Comparison of ENCODE assay signal across 8 cellular contexts in the genomic region with DNA sequence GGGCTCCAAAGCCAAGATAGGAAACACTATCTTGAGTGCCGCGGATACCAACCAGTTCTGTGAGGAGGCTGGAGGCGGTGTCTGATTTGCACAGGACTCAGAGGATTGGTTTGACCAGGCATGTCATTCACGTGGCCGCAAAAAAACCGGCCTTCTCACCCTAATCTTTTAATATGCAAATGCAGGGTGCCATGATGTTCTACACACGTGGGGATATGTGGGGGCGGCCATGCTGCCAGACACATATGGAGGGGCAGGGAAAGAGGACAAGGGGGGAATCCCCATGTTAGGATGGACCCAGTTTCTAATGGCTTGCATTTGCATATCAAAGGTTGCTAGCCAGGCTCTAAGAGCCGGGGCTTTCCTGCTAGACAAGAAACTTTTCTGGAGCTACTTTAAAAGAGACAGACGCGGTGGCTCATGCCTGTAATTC.
DNase-seq lines count a peak whose midpoint lies in the region; ATAC-seq and TF ChIP-seq lines count a peak whose summit lies in the region.

No MANE protein-coding gene starts in this region.

- no peak overlapping the region for H2BK5ac ChIP-seq in mesenchymal stem cell (ENCODE audit: low read depth, low read length, poor library complexity, severe bottlenecking)

- H3K27me3 Mint-ChIP-seq in type B pancreatic cell, result peaks cover 47% of the 10 kb centered on the region

- no peaks in the 10 kb centered on the region for H3K9me3 ChIP-seq in mesenchymal stem cell (ENCODE audit: control insufficient read depth, low read length)

- no peak overlapping the region for H3K4ac ChIP-seq in mesenchymal stem cell (ENCODE audit: low read depth in 1 of 2, low read length in 2 of 2)

- H3K4me3 ChIP-seq in foreskin fibroblast (ENCODE audit: low read depth in 1 of 2, low read length in 2 of 2), result no peak overlapping the region
- H3K4me3 ChIP-seq in mesenchymal stem cell (ENCODE audit: insufficient read depth in 1 of 2, low read depth in 1 of 2, low read length in 2 of 2), result peak overlapping the region in 1 of 2 experiments; percentile 47

- H3K27ac Mint-ChIP-seq in type B pancreatic cell, result peak overlapping the region; percentile 5

- H2BK12ac ChIP-seq in mesenchymal stem cell (ENCODE audit: low read length in 2 of 2), result no peak overlapping the region

- no peak overlapping the region for H3K18ac ChIP-seq in mesenchymal stem cell (ENCODE audit: low read depth in 1 of 2, low read length in 2 of 2)

- WGBS in mesenchymal stem cell, result 47% methylated on average over 8 of the region's 11 CpGs

- H3K36me3 ChIP-seq in mesenchymal stem cell (ENCODE audit: control insufficient read depth in 1 of 2, insufficient read depth in 2 of 2, low read depth in 1 of 2, low read length in 2 of 2), result no peaks in the 10 kb centered on the region

- H3K36me3 Mint-ChIP-seq in type B pancreatic cell, result no peaks in the 10 kb centered on the region

- DNase-seq in NCI-H1417 (lab: John Stamatoyannopoulos, UW) (peak; percentile 11 to 84 (median 44)), foreskin fibroblast (peak; percentile 5 to 20), type B pancreatic cell (ENCODE audit: extremely low spot score, unreplicated experiment) (no peak), mesenchymal stem cell (no peak)
- no peak for DNase-seq in stimulated activated CD4-positive, alpha-beta T cell treated with anti-CD3 and anti-CD28 coated beads, Interleukin-1b, Interleukin-23, amount 100 ng/mL, for 48 hours

- H3K9me3 Mint-ChIP-seq in type B pancreatic cell, result no peaks in the 10 kb centered on the region

- H3K27ac ChIP-seq in mesenchymal stem cell (ENCODE audit: low read length, poor library complexity, severe bottlenecking), result no peak overlapping the region

- H3K27me3 ChIP-seq in mesenchymal stem cell (ENCODE audit: control insufficient read depth in 1 of 2, insufficient read depth in 1 of 2, low read length in 2 of 2), result peaks cover 33 to 52% of the 10 kb centered on the region in 2 experiments

- H3K4me3 Mint-ChIP-seq in type B pancreatic cell, result peak overlapping the region; percentile 77

- H3K4me1 ChIP-seq in mesenchymal stem cell (ENCODE audit: control insufficient read depth, insufficient read depth, low read depth, low read length), result no peaks in the 10 kb centered on the region

- H3K23ac ChIP-seq in mesenchymal stem cell (ENCODE audit: low read length in 2 of 2), result no peak overlapping the region

- no peak overlapping the region for H4K91ac ChIP-seq in mesenchymal stem cell (ENCODE audit: low read length)

- no peak overlapping the region for H3K9ac ChIP-seq in mesenchymal stem cell (ENCODE audit: low read length)

- H2AFZ ChIP-seq in mesenchymal stem cell (ENCODE audit: low read depth, low read length), result no peak overlapping the region

- no peak overlapping the region for H3K4me2 ChIP-seq in mesenchymal stem cell (ENCODE audit: low read length, poor library complexity, severe bottlenecking)

- H3K79me1 ChIP-seq in mesenchymal stem cell (replicated peaks; ENCODE audit: low read length, poor library complexity, severe bottlenecking), result no peaks in the 10 kb centered on the region

- H4K8ac ChIP-seq in mesenchymal stem cell (ENCODE audit: low read length), result no peak overlapping the region

- no peak overlapping the region for H2BK15ac ChIP-seq in mesenchymal stem cell (ENCODE audit: low read depth, poor library complexity, severe bottlenecking)

- H2BK120ac ChIP-seq in mesenchymal stem cell (ENCODE audit: low read depth, low read length), result no peak overlapping the region

- peaks cover 9% of the 10 kb centered on the region for H3K4me1 Mint-ChIP-seq in type B pancreatic cell (ENCODE audit: unreplicated experiment)

- ATAC-seq in GM18517 (IDR thresholded peaks at IDR 0.05; ENCODE audit: unreplicated experiment), result peak; percentile 86
- peak; percentile 65 for ATAC-seq in GM21825 (IDR thresholded peaks at IDR 0.05; ENCODE audit: unreplicated experiment)
- ATAC-seq in SK-N-SH treated with all-trans-retinoic acid at 6 μM for 48 hours, result no peak

- no peak overlapping the region for H3K14ac ChIP-seq in mesenchymal stem cell (ENCODE audit: low read length in 2 of 2)

- no peak overlapping the region for H2AK5ac ChIP-seq in mesenchymal stem cell (ENCODE audit: low read length, severe bottlenecking)

- TF ChIP-seq CTCF in foreskin fibroblast (IDR thresholded peaks at IDR 0.05; ENCODE audit: low read depth, low read length) (no peak), type B pancreatic cell (conservative IDR thresholded peaks at IDR 0.05) (no peak)

TF ChIP-seq in SK-N-SH treated with all-trans-retinoic acid at 6 μM for 48 hours, 23 proteins besides CTCF, POLR2A, EP300 and RAD21:
- no peak for TF ChIP-seq ZNF70 (CRISPR knock-in tag; IDR thresholded peaks at IDR 0.05)
- TF ChIP-seq GLIS3 (CRISPR knock-in tag; IDR thresholded peaks at IDR 0.05), result no peak
- no peak for TF ChIP-seq ARNTL (CRISPR knock-in tag; IDR thresholded peaks at IDR 0.05; ENCODE audit: borderline replicate concordance, low read depth)
- TF ChIP-seq PPARA (CRISPR knock-in tag; IDR thresholded peaks at IDR 0.05; ENCODE audit: borderline replicate concordance), result no peak
- TF ChIP-seq, protein P1, sequence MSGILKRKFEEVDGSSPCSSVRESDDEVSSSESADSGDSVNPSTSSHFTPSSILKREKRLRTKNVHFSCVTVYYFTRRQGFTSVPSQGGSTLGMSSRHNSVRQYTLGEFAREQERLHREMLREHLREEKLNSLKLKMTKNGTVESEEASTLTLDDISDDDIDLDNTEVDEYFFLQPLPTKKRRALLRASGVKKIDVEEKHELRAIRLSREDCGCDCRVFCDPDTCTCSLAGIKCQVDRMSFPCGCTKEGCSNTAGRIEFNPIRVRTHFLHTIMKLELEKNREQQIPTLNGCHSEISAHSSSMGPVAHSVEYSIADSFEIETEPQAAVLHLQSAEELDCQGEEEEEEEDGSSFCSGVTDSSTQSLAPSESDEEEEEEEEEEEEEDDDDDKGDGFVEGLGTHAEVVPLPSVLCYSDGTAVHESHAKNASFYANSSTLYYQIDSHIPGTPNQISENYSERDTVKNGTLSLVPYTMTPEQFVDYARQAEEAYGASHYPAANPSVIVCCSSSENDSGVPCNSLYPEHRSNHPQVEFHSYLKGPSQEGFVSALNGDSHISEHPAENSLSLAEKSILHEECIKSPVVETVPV (CRISPR knock-in tag; IDR thresholded peaks at IDR 0.05), result no peak
- no peak for TF ChIP-seq ZC3H10 (CRISPR knock-in tag; IDR thresholded peaks at IDR 0.05)

Comparison
In these comparisons a context has a peak if more than half of its experiments do, and no peak if none do; other contexts are left out.
1. DNase-seq: peak in NCI-H1417 (3 of 3) and foreskin fibroblast (2 of 2); none in type B pancreatic cell (single experiment), mesenchymal stem cell (single experiment) and stimulated activated CD4-positive, alpha-beta T cell treated with anti-CD3 and anti-CD28 coated beads, Interleukin-1b, Interleukin-23, amount 100 ng/mL, for 48 hours (single experiment).